ENCODE assay signal across 9 cellular contexts in genomic region chr1:153534226-153534932, GRCh38. TPM values are rescaled to one million over a fixed set of nuclear protein-coding genes. Genes with fewer than 3 reads are reported as not detected.
A peak's percentile ranks its signal among the peaks of the same experiment; 100 is the strongest.
DNase-seq lines count a peak whose midpoint lies in the region; ATAC-seq and TF ChIP-seq lines count a peak whose summit lies in the region.
"Had no signal": no experiment of that assay in that cellular context is flagged by ENCODE, and none has a peak within 500 bp of the region (broad histone marks: within the 10 kb centered on the region; RNA-seq: fewer than 3 reads in every experiment).

No MANE protein-coding gene starts in this region.

- TF ChIP-seq CTCF in adrenal gland (IDR thresholded peaks at IDR 0.05) (no peak), kidney epithelial cell (IDR thresholded peaks at IDR 0.05; ENCODE audit: insufficient read depth, low read length, poor library complexity, severe bottlenecking) (no peak), testis (IDR thresholded peaks at IDR 0.05) (no peak)

- WGBS in adrenal gland, 4 donors = 58 to 86% (median 68%) methylated on average over 6 to 7 of the region's 7 CpGs
- 82 to 87% methylated on average over 7 of the region's 7 CpGs for WGBS in testis, 2 donors

- peaks cover 31% of the 10 kb centered on the region for H3K36me3 Mint-ChIP-seq in T-helper 1 cell treated with Interleukin-12 subunit alpha and Interleukin-12 subunit beta and Interleukin-4 antibody, amounts not matched to agents 30 μg/mL and 1 μg/mL, for 36 hours (ENCODE audit: low read depth)

- H3K27me3 ChIP-seq in adrenal gland (no peaks in the 10 kb centered on the region), kidney epithelial cell (ENCODE audit: control insufficient read depth, insufficient read depth, low read length) (no peaks in the 10 kb centered on the region), testis (no peaks in the 10 kb centered on the region)

- TF ChIP-seq POLR2A in adrenal gland (IDR thresholded peaks at IDR 0.05) = no peak
- TF ChIP-seq POLR2A in testis (IDR thresholded peaks at IDR 0.05) = no peak

- intact Hi-C loops in adrenal gland (cut with DNase I) = loop anchor here in 1 of 2 donors (5.0 kb wide), 1 partner anchor 33 kb away; the partner anchor contains the start of gene S100A2
- intact Hi-C loops in testis (cut with DNase I; ENCODE audit: low total_unique reads) = loop anchor here (5.0 kb wide), 1 partner anchor 33 kb away; the partner anchor contains the start of gene S100A2

- H3K27ac Mint-ChIP-seq in T-helper 1 cell treated with Interleukin-12 subunit alpha and Interleukin-12 subunit beta and Interleukin-4 antibody, amounts not matched to agents 30 μg/mL and 1 μg/mL, for 36 hours = peak overlapping the region; percentile 98

- H3K36me3 ChIP-seq in adrenal gland (replicated peaks in 1 of 2) = no peaks in the 10 kb centered on the region
- H3K36me3 ChIP-seq in kidney epithelial cell (ENCODE audit: control insufficient read depth, insufficient read depth, low read length) = no peaks in the 10 kb centered on the region
- no peaks in the 10 kb centered on the region for H3K36me3 ChIP-seq in testis (ENCODE audit: low read depth, missing control alignments)

- no peaks in the 10 kb centered on the region for H3K27me3 Mint-ChIP-seq in T-helper 1 cell treated with Interleukin-12 subunit alpha and Interleukin-12 subunit beta and Interleukin-4 antibody, amounts not matched to agents 30 μg/mL and 1 μg/mL, for 36 hours (ENCODE audit: low read depth)

- ATAC-seq in HG03135 (IDR thresholded peaks at IDR 0.05; ENCODE audit: unreplicated experiment) (no peak), GM21528 (IDR thresholded peaks at IDR 0.05; ENCODE audit: low FRiP score, unreplicated experiment) (no peak)

- DNase-seq in T-helper 1 cell (no peak), adrenal gland (no peak), kidney epithelial cell (ENCODE audit: low read depth) (no peak), testis (no peak), DMS114 treated with DMSO at 0.1 percent for 48 hours (lab: John Stamatoyannopoulos, UW; ENCODE audit: unreplicated experiment) (no peak)

- H3K27ac ChIP-seq in adrenal gland (peak overlapping the region in 4 of 5 donors; percentile 83 to 94 (median 90)), testis (peak overlapping the region; percentile 95 to 96)

- H3K4me3 ChIP-seq in adrenal gland = peak overlapping the region in 1 of 4 donors; percentile 65
- peak overlapping the region; percentile 66 for H3K4me3 ChIP-seq in kidney epithelial cell (ENCODE audit: low read depth, low read length)
- peak overlapping the region; percentile 70 to 79 for H3K4me3 ChIP-seq in testis

- peak overlapping the region; percentile 98 for H3K4me3 Mint-ChIP-seq in T-helper 1 cell treated with Interleukin-12 subunit alpha and Interleukin-12 subunit beta and Interleukin-4 antibody, amounts not matched to agents 30 μg/mL and 1 μg/mL, for 36 hours

- H3K4me1 ChIP-seq in adrenal gland (replicated peaks in 1 of 2) (peaks cover 22 to 35% of the 10 kb centered on the region in 2 donors), testis (peaks cover 15% of the 10 kb centered on the region)

- no peaks in the 10 kb centered on the region for H3K9me3 Mint-ChIP-seq in T-helper 1 cell treated with Interleukin-12 subunit alpha and Interleukin-12 subunit beta and Interleukin-4 antibody, amounts not matched to agents 30 μg/mL and 1 μg/mL, for 36 hours

- H3K4me1 Mint-ChIP-seq in T-helper 1 cell treated with Interleukin-12 subunit alpha and Interleukin-12 subunit beta and Interleukin-4 antibody, amounts not matched to agents 30 μg/mL and 1 μg/mL, for 36 hours (ENCODE audit: low read depth) = peaks cover 59% of the 10 kb centered on the region

- no peaks in the 10 kb centered on the region for H3K9me3 ChIP-seq in adrenal gland (replicated peaks in 1 of 3)
- H3K9me3 ChIP-seq in testis = no peaks in the 10 kb centered on the region

RNA-seq across cellular contexts. Expression of gene S100A6, which starts 1.4 kb away (rescaled TPM):
- total RNA-seq in adrenal gland = 100 to 1,000 TPM; 252 to 609 (median 372) TPM
- 1,000 to 10,000 TPM in 2 of 3 donors, 100 to 1,000 TPM in 1; 121 to 4,129 (median 3,763) TPM for polyA plus RNA-seq in adrenal gland
- 754 and 920 TPM in 2 replicates for total RNA-seq in kidney epithelial cell
- total RNA-seq in testis = 10 to 100 TPM; 30.9 to 57.4 TPM
- polyA plus RNA-seq in testis (ENCODE audit: insufficient read depth, low read depth, low replicate concordance) = 372 TPM
- total RNA-seq: OCI-LY7 had no signal

RNA-seq across cellular contexts. Expression of gene S100A5, which starts 6.4 kb away (rescaled TPM):
- not detected for total RNA-seq in adrenal gland
- polyA plus RNA-seq in adrenal gland = not detected
- 0.75 TPM in 1 of 2 replicates, not detected in the other for total RNA-seq in kidney epithelial cell
- total RNA-seq in testis = 1 to 10 TPM in 1 of 2 donors, not detected in 1; 1.3 TPM
- polyA plus RNA-seq in testis (ENCODE audit: insufficient read depth, low read depth, low replicate concordance) = not detected
- total RNA-seq: OCI-LY7 had no signal

RNA-seq across cellular contexts. Expression of gene S100A4, which starts 11.2 kb away (rescaled TPM):
- total RNA-seq in adrenal gland (100 to 1,000 TPM in 4 of 8 donors, 10 to 100 TPM in 4; 57.9 to 291 (median 99.9) TPM), kidney epithelial cell (2.7 and 7.1 TPM in 2 replicates), testis (10 to 100 TPM; 15.8 to 23.8 TPM)
- polyA plus RNA-seq in adrenal gland (100 to 1,000 TPM in 2 of 3 donors, 10 to 100 TPM in 1; 26.7 to 742 (median 455) TPM), testis (ENCODE audit: insufficient read depth, low read depth, low replicate concordance) (146 TPM)

RNA-seq across cellular contexts. Expression of gene S100A3, which starts 14.7 kb away (rescaled TPM):
- total RNA-seq in adrenal gland (1 to 10 TPM in 2 of 8 donors, under 1 TPM in 3, not detected in 3; 0.28 to 2.9 (median 0.54) TPM), kidney epithelial cell (5.8 and 12.0 TPM in 2 replicates), testis (not detected)
- polyA plus RNA-seq in adrenal gland (1 to 10 TPM in 2 of 3 donors, not detected in 1; 1.9 to 3.8 TPM), testis (ENCODE audit: insufficient read depth, low read depth, low replicate concordance) (0.67 TPM)
- total RNA-seq: OCI-LY7 had no signal

RNA-seq across cellular contexts. Expression of gene S100A2, which starts 31.3 kb away (rescaled TPM):
- 10 to 100 TPM in 1 of 8 donors, 1 to 10 TPM in 5, under 1 TPM in 1, not detected in 1; 0.31 to 44.1 (median 1.3) TPM for total RNA-seq in adrenal gland
- polyA plus RNA-seq in adrenal gland = 1 to 10 TPM in 2 of 3 donors, under 1 TPM in 1; 0.48 to 4.2 (median 3.8) TPM
- total RNA-seq in kidney epithelial cell = 16.1 and 27.5 TPM in 2 replicates
- total RNA-seq in testis = 1 to 10 TPM; 1.9 to 9.6 TPM
- polyA plus RNA-seq in testis (ENCODE audit: insufficient read depth, low read depth, low replicate concordance) = 1.9 TPM

Comparison
In these comparisons a context has a peak if more than half of its experiments do, and no peak if none do; other contexts are left out.
1. RNA of gene S100A6, which starts 1.4 kb away (total RNA-seq): 754 to 920 TPM in kidney epithelial cell and 252 to 609 TPM in adrenal gland; 30.9 to 57.4 TPM in testis; every median in the first group is over 4 times any median in the second.